13 cellular contexts compared by ENCODE assay signal in the genomic region with DNA sequence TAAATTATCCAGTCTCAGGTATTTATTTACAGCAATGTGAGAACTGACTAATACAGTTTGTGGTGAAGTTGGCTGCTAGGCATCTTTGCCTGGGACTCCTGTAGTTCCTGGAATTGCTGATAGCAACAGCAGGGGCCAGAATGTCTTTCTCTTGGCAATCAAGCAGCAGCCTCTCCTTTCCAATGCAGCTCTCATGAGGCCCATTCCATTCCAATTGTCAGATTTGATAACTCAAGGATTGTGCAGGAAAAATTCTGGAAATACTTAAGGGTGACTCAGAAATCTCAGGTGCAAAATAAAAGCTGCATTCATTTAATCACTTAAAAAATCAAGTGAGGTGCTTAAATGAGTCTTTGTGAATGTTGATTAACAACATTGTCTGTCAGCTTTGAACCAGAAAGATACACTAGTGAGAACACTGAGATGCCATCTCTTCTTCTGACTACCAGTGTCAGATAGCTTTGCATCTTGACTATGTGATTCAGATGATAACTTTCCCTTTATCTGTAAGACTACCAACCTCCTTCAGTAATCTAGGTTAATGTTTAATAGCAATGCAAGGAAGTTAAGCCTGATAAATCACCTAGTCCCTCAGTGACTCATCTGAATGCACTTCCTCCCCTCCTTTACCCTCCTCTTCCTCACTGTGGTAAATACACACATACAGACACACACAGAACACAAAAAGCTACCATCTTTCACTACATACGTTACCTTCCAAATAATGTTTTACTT. TPM values are rescaled to one million over a fixed set of nuclear protein-coding genes. Genes with fewer than 3 reads are reported as not detected.
DNase-seq lines count a peak whose midpoint lies in the region; ATAC-seq and TF ChIP-seq lines count a peak whose summit lies in the region.
"Had no signal": no experiment of that assay in that cellular context is flagged by ENCODE, and none has a peak within 500 bp of the region (broad histone marks: within the 10 kb centered on the region; RNA-seq: fewer than 3 reads in every experiment).

No MANE protein-coding gene starts in this region.

- no peaks in the 10 kb centered on the region for H3K9me3 Mint-ChIP-seq in activated CD4-positive, alpha-beta T cell treated with anti-CD3 and anti-CD28 coated beads, Interleukin-2, amount 10 ng/mL, durations not matched to agents 7 days and 5 days

- no peak for TF ChIP-seq CTCF in upper lobe of right lung (IDR thresholded peaks at IDR 0.05)

- ATAC-seq in GM19463 (IDR thresholded peaks at IDR 0.05; ENCODE audit: unreplicated experiment) (peak; percentile 53), sciatic nerve (peak; percentile 68), upper lobe of right lung (no peak)
- ATAC-seq: right cardiac atrium had no signal

- no peak overlapping the region for H3K4me3 Mint-ChIP-seq in activated CD4-positive, alpha-beta T cell treated with anti-CD3 and anti-CD28 coated beads, Interleukin-2, amount 10 ng/mL, durations not matched to agents 7 days and 5 days
- H3K4me3 Mint-ChIP-seq: mesothelial cell of epicardium had no signal

- H3K27ac ChIP-seq in upper lobe of right lung = no peak overlapping the region
- H3K27ac ChIP-seq: vagina had no signal

- H3K4me3 ChIP-seq in upper lobe of right lung = no peak overlapping the region
- H3K4me3 ChIP-seq: vagina had no signal

- CTCF ChIA-PET in activated CD4-positive, alpha-beta T cell treated with anti-CD3 and anti-CD28 coated beads, Interleukin-2, amount 10 ng/mL, durations not matched to agents 7 days and 5 days (lab: Charles Lee) = no interaction called here

- no peaks in the 10 kb centered on the region for H3K27me3 ChIP-seq in upper lobe of right lung
- H3K27me3 ChIP-seq: vagina had no signal

- no peaks in the 10 kb centered on the region for H3K4me1 ChIP-seq in upper lobe of right lung
- H3K4me1 ChIP-seq: vagina had no signal

- no peaks in the 10 kb centered on the region for H3K9me3 ChIP-seq in upper lobe of right lung
- H3K9me3 ChIP-seq: vagina had no signal

- intact Hi-C loops in sciatic nerve (cut with DNase I) (no loop called here), upper lobe of right lung (cut with DNase I) (no loop called here)

- H3K4me1 Mint-ChIP-seq in activated CD4-positive, alpha-beta T cell treated with anti-CD3 and anti-CD28 coated beads, Interleukin-2, amount 10 ng/mL, durations not matched to agents 7 days and 5 days = no peaks in the 10 kb centered on the region

- no peaks in the 10 kb centered on the region for H3K36me3 Mint-ChIP-seq in activated CD4-positive, alpha-beta T cell treated with anti-CD3 and anti-CD28 coated beads, Interleukin-2, amount 10 ng/mL, durations not matched to agents 7 days and 5 days (ENCODE audit: low read depth)
- H3K36me3 Mint-ChIP-seq: mesothelial cell of epicardium had no signal

- no peak overlapping the region for H3K27ac Mint-ChIP-seq in activated CD4-positive, alpha-beta T cell treated with anti-CD3 and anti-CD28 coated beads, Interleukin-2, amount 10 ng/mL, durations not matched to agents 7 days and 5 days
- H3K27ac Mint-ChIP-seq: mesothelial cell of epicardium had no signal

- DNase-seq in M059J (ENCODE audit: low read depth) (peak; percentile 75), fibroblast of gingiva (ENCODE audit: low read depth) (peak; percentile 60), sciatic nerve (ENCODE audit: low spot score) (no peak), upper lobe of right lung (no peak), hypothalamus (lab: John Stamatoyannopoulos, UW) (no peak)
- DNase-seq in activated CD4-positive, alpha-beta T cell treated with anti-CD3 and anti-CD28 coated beads, Interleukin-2, amount 10 ng/mL, durations not matched to agents 7 days and 5 days = no peak
- DNase-seq: activated gamma-delta T cell treated with Interleukin-2 at 50 U/mL for 16 hours, NCI-H446 treated with DMSO at 0.1 percent for 48 hours, right cardiac atrium, SHP77 had no signal

- POLR2A ChIA-PET in activated CD4-positive, alpha-beta T cell treated with anti-CD3 and anti-CD28 coated beads, Interleukin-2, amount 10 ng/mL, durations not matched to agents 7 days and 5 days (lab: Charles Lee) = no interaction called here

- H3K36me3 ChIP-seq in upper lobe of right lung = no peaks in the 10 kb centered on the region
- H3K36me3 ChIP-seq: vagina had no signal

- no peaks in the 10 kb centered on the region for H3K27me3 Mint-ChIP-seq in activated CD4-positive, alpha-beta T cell treated with anti-CD3 and anti-CD28 coated beads, Interleukin-2, amount 10 ng/mL, durations not matched to agents 7 days and 5 days

RNA-seq across cellular contexts. Expression of gene COL21A1, which starts 32.1 kb away (rescaled TPM):
- 1.4 and 41.5 TPM in 2 replicates for total RNA-seq in M059J (2014; rRNA removed; shearing (Covaris generic))
- 31.4 TPM for total RNA-seq in sciatic nerve
- total RNA-seq in upper lobe of right lung = 15.6 TPM
- total RNA-seq in activated CD4-positive, alpha-beta T cell treated with anti-CD3 and anti-CD28 coated beads, Interleukin-2, amount 10 ng/mL, durations not matched to agents 7 days and 5 days = not detected

Comparison
In these comparisons a context has a peak if more than half of its experiments do, and no peak if none do; other contexts are left out.
1. DNase-seq: peak in M059J (single experiment) and fibroblast of gingiva (single experiment); none in sciatic nerve (single experiment), upper lobe of right lung (single experiment), hypothalamus (0 of 51) and activated CD4-positive, alpha-beta T cell treated with anti-CD3 and anti-CD28 coated beads, Interleukin-2, amount 10 ng/mL, durations not matched to agents 7 days and 5 days (single experiment).